Comparison of ENCODE assay signal across 1 cellular context in the genomic region with DNA sequence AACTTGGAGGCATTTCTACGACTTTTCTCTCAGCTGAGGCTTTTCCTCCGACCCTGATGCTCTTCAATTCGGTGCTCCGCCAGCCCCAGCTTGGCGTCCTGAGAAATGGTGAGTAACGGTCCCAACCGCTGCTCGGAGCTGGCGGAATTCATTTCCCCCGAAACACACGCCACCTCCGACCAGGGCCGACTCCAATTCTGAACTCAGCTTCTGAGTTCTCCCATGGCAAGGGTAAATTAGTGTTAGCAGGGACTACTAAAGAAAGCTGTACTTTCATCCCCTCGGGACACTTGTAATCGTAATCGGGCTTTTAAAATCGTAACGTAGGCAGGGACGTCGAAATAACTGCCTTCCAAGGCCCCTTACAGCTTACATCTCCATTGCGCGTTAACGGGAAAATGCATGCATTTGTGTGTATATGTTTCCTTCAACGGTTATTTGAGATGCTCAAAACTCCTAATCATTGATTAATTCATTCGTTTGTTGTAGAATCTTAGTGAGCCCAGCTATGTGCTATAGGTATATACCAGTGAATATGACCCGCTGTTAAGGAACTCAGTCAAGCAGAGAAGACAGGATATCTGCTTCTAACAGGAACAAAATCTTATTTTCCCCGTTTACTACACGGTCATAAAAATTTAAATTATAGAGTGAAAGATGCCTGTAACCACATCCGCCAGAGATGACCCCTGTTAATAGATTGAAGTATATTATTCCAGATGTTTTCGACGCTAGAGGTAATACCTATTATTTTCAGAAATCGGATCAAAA.
TF ChIP-seq lines count a peak whose summit lies in the region.

No MANE protein-coding gene starts in this region.

TF ChIP-seq in HEK293, 187 proteins besides CTCF, POLR2A, EP300 and RAD21 (continued from another document and continues in another):
- TF ChIP-seq, protein P1, sequence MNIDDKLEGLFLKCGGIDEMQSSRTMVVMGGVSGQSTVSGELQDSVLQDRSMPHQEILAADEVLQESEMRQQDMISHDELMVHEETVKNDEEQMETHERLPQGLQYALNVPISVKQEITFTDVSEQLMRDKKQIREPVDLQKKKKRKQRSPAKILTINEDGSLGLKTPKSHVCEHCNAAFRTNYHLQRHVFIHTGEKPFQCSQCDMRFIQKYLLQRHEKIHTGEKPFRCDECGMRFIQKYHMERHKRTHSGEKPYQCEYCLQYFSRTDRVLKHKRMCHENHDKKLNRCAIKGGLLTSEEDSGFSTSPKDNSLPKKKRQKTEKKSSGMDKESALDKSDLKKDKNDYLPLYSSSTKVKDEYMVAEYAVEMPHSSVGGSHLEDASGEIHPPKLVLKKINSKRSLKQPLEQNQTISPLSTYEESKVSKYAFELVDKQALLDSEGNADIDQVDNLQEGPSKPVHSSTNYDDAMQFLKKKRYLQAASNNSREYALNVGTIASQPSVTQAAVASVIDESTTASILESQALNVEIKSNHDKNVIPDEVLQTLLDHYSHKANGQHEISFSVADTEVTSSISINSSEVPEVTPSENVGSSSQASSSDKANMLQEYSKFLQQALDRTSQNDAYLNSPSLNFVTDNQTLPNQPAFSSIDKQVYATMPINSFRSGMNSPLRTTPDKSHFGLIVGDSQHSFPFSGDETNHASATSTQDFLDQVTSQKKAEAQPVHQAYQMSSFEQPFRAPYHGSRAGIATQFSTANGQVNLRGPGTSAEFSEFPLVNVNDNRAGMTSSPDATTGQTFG (tag by site-specific recombination; IDR thresholded peaks at IDR 0.05; ENCODE audit: borderline replicate concordance) = no peak
- TF ChIP-seq ZNF391 (tag by site-specific recombination; IDR thresholded peaks at IDR 0.05; ENCODE audit: borderline replicate concordance, low read depth) (no peak), ZNF202 (tag by site-specific recombination; IDR thresholded peaks at IDR 0.05; ENCODE audit: borderline replicate concordance) (no peak), ZNF292 (tag by site-specific recombination; IDR thresholded peaks at IDR 0.05; ENCODE audit: borderline replicate concordance, low read depth) (no peak), ZFP41 (tag by site-specific recombination; IDR thresholded peaks at IDR 0.05; ENCODE audit: borderline replicate concordance) (no peak), ZNF555 (tag by site-specific recombination; conservative IDR thresholded peaks at IDR 0.05) (no peak), ZNF600 (tag by site-specific recombination; IDR thresholded peaks at IDR 0.05) (0 out of 2 replicates have a peak, but pooled peaks have one; percentile 9), ZIC2 (tag by site-specific recombination; IDR thresholded peaks at IDR 0.05) (no peak), ZNF157 (tag by site-specific recombination; IDR thresholded peaks at IDR 0.05) (no peak), SCRT1 (tag by site-specific recombination; IDR thresholded peaks at IDR 0.05; ENCODE audit: borderline replicate concordance) (no peak), FEZF1 (tag by site-specific recombination; IDR thresholded peaks at IDR 0.05) (no peak), ZNF623 (tag by site-specific recombination; IDR thresholded peaks at IDR 0.05) (no peak), ZNF341 (tag by site-specific recombination; IDR thresholded peaks at IDR 0.05; ENCODE audit: low read depth) (no peak), ZNF76 (tag by site-specific recombination; IDR thresholded peaks at IDR 0.05; ENCODE audit: borderline replicate concordance, low read depth) (no peak), ZNF48 (tag by site-specific recombination; IDR thresholded peaks at IDR 0.05) (no peak), ZNF501 (tag by site-specific recombination; IDR thresholded peaks at IDR 0.05) (no peak; the same call in 1 of the 2 replicates), ZNF133 (tag by site-specific recombination; IDR thresholded peaks at IDR 0.05) (no peak), BCL11B (tag by site-specific recombination; IDR thresholded peaks at IDR 0.05; ENCODE audit: low read depth) (no peak), ZNF830 (tag by site-specific recombination; IDR thresholded peaks at IDR 0.05; ENCODE audit: low read depth) (no peak), GLIS2 (tag by site-specific recombination; IDR thresholded peaks at IDR 0.05) (no peak), ZNF561 (tag by site-specific recombination; IDR thresholded peaks at IDR 0.05; ENCODE audit: borderline replicate concordance) (0 out of 2 replicates have a peak, but pooled peaks have one; percentile 15), ZNF138 (tag by site-specific recombination; IDR thresholded peaks at IDR 0.05; ENCODE audit: borderline replicate concordance) (no peak), ZNF19 (tag by site-specific recombination; IDR thresholded peaks at IDR 0.05; ENCODE audit: low read depth) (no peak), OVOL3 (tag by site-specific recombination; IDR thresholded peaks at IDR 0.05) (peak; percentile 78), ZNF155 (tag by site-specific recombination; IDR thresholded peaks at IDR 0.05) (no peak), ZNF146 (tag by site-specific recombination; IDR thresholded peaks at IDR 0.05) (no peak), KLF10 (tag by site-specific recombination; IDR thresholded peaks at IDR 0.05) (no peak; the same call in 1 of the 2 replicates), ZNF324 (tag by site-specific recombination; IDR thresholded peaks at IDR 0.05) (no peak), EGR2 (tag by site-specific recombination; IDR thresholded peaks at IDR 0.05; ENCODE audit: low read depth) (no peak), ZNF837 (tag by site-specific recombination; IDR thresholded peaks at IDR 0.05) (no peak), GLIS1 (tag by site-specific recombination; IDR thresholded peaks at IDR 0.05) (no peak), ZNF23 (tag by site-specific recombination; IDR thresholded peaks at IDR 0.05; ENCODE audit: borderline replicate concordance) (no peak), ZNF24 (tag by site-specific recombination; IDR thresholded peaks at IDR 0.05) (peak; percentile 12; the same call in 1 of the 2 replicates), ZNF544 (tag by site-specific recombination; IDR thresholded peaks at IDR 0.05) (no peak), ZSCAN5A (tag by site-specific recombination; IDR thresholded peaks at IDR 0.05) (0 out of 2 replicates have a peak, but pooled peaks have one; percentile 15), ZNF664 (tag by site-specific recombination; IDR thresholded peaks at IDR 0.05) (no peak), HOXA7 (CRISPR knock-in tag; IDR thresholded peaks at IDR 0.05; ENCODE audit: borderline replicate concordance) (no peak; the same call in 1 of the 2 replicates), AEBP2 (tag by site-specific recombination; IDR thresholded peaks at IDR 0.05; ENCODE audit: borderline replicate concordance) (no peak), BCL6B (tag by site-specific recombination; IDR thresholded peaks at IDR 0.05) (no peak), ZNF169 (tag by site-specific recombination; IDR thresholded peaks at IDR 0.05) (no peak), SETDB1 (IDR thresholded peaks at IDR 0.05; ENCODE audit: insufficient read length, low read length) (no peak), ZNF37A (tag by site-specific recombination; IDR thresholded peaks at IDR 0.05) (no peak), ZNF621 (tag by site-specific recombination; IDR thresholded peaks at IDR 0.05) (no peak), ZFP37 (tag by site-specific recombination; IDR thresholded peaks at IDR 0.05) (peak; percentile 58; the same call in 1 of the 2 replicates), ZNF248 (tag by site-specific recombination; IDR thresholded peaks at IDR 0.05) (no peak), ZNF513 (tag by site-specific recombination; IDR thresholded peaks at IDR 0.05) (no peak), ZNF629 (tag by site-specific recombination; IDR thresholded peaks at IDR 0.05) (no peak; the same call in 1 of the 2 replicates)
- TF ChIP-seq, protein P2, sequence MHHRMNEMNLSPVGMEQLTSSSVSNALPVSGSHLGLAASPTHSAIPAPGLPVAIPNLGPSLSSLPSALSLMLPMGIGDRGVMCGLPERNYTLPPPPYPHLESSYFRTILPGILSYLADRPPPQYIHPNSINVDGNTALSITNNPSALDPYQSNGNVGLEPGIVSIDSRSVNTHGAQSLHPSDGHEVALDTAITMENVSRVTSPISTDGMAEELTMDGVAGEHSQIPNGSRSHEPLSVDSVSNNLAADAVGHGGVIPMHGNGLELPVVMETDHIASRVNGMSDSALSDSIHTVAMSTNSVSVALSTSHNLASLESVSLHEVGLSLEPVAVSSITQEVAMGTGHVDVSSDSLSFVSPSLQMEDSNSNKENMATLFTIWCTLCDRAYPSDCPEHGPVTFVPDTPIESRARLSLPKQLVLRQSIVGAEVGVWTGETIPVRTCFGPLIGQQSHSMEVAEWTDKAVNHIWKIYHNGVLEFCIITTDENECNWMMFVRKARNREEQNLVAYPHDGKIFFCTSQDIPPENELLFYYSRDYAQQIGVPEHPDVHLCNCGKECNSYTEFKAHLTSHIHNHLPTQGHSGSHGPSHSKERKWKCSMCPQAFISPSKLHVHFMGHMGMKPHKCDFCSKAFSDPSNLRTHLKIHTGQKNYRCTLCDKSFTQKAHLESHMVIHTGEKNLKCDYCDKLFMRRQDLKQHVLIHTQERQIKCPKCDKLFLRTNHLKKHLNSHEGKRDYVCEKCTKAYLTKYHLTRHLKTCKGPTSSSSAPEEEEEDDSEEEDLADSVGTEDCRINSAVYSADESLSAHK (tag by site-specific recombination; IDR thresholded peaks at IDR 0.05) = no peak
- TF ChIP-seq, protein P3, sequence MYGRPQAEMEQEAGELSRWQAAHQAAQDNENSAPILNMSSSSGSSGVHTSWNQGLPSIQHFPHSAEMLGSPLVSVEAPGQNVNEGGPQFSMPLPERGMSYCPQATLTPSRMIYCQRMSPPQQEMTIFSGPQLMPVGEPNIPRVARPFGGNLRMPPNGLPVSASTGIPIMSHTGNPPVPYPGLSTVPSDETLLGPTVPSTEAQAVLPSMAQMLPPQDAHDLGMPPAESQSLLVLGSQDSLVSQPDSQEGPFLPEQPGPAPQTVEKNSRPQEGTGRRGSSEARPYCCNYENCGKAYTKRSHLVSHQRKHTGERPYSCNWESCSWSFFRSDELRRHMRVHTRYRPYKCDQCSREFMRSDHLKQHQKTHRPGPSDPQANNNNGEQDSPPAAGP (tag by site-specific recombination; IDR thresholded peaks at IDR 0.05) = peak; percentile 34
- TF ChIP-seq, protein P4, sequence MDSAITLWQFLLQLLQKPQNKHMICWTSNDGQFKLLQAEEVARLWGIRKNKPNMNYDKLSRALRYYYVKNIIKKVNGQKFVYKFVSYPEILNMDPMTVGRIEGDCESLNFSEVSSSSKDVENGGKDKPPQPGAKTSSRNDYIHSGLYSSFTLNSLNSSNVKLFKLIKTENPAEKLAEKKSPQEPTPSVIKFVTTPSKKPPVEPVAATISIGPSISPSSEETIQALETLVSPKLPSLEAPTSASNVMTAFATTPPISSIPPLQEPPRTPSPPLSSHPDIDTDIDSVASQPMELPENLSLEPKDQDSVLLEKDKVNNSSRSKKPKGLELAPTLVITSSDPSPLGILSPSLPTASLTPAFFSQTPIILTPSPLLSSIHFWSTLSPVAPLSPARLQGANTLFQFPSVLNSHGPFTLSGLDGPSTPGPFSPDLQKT (IDR thresholded peaks at IDR 0.05; ENCODE audit: borderline replicate concordance, low read depth, low read length) = no peak
- TF ChIP-seq, protein P5, sequence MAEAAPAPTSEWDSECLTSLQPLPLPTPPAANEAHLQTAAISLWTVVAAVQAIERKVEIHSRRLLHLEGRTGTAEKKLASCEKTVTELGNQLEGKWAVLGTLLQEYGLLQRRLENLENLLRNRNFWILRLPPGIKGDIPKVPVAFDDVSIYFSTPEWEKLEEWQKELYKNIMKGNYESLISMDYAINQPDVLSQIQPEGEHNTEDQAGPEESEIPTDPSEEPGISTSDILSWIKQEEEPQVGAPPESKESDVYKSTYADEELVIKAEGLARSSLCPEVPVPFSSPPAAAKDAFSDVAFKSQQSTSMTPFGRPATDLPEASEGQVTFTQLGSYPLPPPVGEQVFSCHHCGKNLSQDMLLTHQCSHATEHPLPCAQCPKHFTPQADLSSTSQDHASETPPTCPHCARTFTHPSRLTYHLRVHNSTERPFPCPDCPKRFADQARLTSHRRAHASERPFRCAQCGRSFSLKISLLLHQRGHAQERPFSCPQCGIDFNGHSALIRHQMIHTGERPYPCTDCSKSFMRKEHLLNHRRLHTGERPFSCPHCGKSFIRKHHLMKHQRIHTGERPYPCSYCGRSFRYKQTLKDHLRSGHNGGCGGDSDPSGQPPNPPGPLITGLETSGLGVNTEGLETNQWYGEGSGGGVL (tag by site-specific recombination; IDR thresholded peaks at IDR 0.05) = no peak
